In the genomic region with DNA sequence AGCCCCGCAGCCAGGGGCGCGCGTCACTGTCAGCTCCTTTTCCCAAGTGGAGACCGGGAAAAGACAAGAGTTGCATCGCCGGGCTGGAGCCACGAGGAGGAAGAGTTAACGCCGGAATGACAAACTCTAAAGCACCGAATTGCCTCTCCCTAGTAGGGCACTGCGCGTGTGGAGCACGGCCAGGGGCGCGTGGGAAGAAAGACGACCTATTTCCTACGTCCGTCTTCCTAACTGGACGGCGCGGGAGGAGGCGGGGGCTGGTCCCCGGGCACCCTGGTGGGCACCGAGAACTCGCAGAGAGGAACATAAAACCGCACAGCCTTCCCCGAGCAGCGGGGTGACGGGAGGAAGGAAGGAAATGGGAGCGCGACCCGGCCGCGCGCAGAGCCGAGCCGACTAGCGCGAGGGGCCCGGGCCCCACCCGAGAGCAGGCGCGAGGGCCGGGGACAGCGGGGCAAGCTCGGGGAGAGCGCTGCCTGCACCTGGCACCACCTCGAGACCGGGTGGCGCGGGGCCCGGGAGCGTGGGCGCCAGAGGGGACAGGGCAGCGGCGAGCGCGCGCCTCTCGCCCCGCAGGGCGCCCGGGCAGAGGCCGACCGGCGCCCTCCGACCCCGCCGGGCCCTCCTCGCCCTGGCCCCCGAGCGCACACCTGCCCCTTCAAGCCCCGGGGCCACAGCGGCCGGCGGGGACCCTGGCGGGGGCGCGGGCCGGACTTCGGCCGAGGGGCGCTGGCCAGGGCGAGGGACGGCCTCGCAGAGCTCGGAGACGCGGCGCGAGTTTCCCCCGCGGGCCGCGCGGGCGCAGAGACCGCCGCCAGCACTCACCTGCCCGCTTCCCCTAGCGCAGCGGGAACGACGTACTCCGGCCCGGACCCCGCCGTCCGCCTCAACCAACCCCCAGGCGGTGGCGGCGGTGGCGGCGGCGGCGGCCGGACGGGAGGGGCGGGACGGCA, we compare ENCODE assay signal across 8 cellular contexts. TPM values are rescaled to one million over a fixed set of nuclear protein-coding genes. Genes with fewer than 3 reads are reported as not detected.
A peak's percentile ranks its signal among the peaks of the same experiment; 100 is the strongest.
DNase-seq lines count a peak whose midpoint lies in the region; ATAC-seq and TF ChIP-seq lines count a peak whose summit lies in the region.

No MANE protein-coding gene starts in this region.

- in situ Hi-C loops in Panc1 (cut with HindIII; ENCODE audit: low pct_unique_long_range_greater_than_20kb, low sequenced_read_pairs) = no loop called here

- peaks cover 51% of the 10 kb centered on the region for H3K4me1 Mint-ChIP-seq in activated naive CD4-positive, alpha-beta T cell treated with anti-CD3 and anti-CD28 coated beads for 36 hours (ENCODE audit: low read depth)

- H3K9me3 ChIP-seq in Panc1 (ENCODE audit: control insufficient read depth, insufficient read depth, low read depth, low read length) = no peaks in the 10 kb centered on the region
- no peaks in the 10 kb centered on the region for H3K9me3 ChIP-seq in gastroesophageal sphincter
- H3K9me3 ChIP-seq in neuron (ENCODE audit: low read length) = no peaks in the 10 kb centered on the region
- no peaks in the 10 kb centered on the region for H3K9me3 ChIP-seq in thymus (ENCODE audit: control insufficient read depth)

- intact Hi-C loops in Panc1 (cut with micrococcal nuclease; ENCODE audit: unreplicated experiment) = no loop called here
- intact Hi-C loops in activated naive CD4-positive, alpha-beta T cell treated with anti-CD3 and anti-CD28 coated beads for 36 hours (cut with micrococcal nuclease) = loop anchor here (10.0 kb wide), 2 partner anchors 295 to 595 kb away; no protein-coding TSS in a partner anchor

- TF ChIP-seq POLR2A in GM18505 (IDR thresholded peaks at IDR 0.05; ENCODE audit: borderline replicate concordance, extremely low read depth, insufficient read depth, insufficient read length) (peak; percentile 34), gastroesophageal sphincter (IDR thresholded peaks at IDR 0.05) (peak; percentile 74 to 75)

- ATAC-seq in GM18505 (IDR thresholded peaks at IDR 0.05; ENCODE audit: unreplicated experiment) (peak; percentile 12), HG03066 (IDR thresholded peaks at IDR 0.05; ENCODE audit: low read depth, unreplicated experiment) (peak; percentile 3), Panc1 (peak; percentile 2; the same call in 1 of the 2 replicates), gastroesophageal sphincter (no peak)

- BruUV-seq in Panc1 (replicated peaks; lab: Mats Ljungman, UMichigan) = no TSS peak

- H3K27ac ChIP-seq in ACC112 (ENCODE audit: low read depth, low read length) = peak overlapping the region; percentile 54
- peak overlapping the region; percentile 46 for H3K27ac ChIP-seq in Panc1 (ENCODE audit: low read length)
- H3K27ac ChIP-seq in gastroesophageal sphincter = peak overlapping the region; percentile 71 to 98 (median 98)
- peak overlapping the region; percentile 87 for H3K27ac ChIP-seq in thymus (ENCODE audit: low read depth)

- H3K27ac Mint-ChIP-seq in activated naive CD4-positive, alpha-beta T cell treated with anti-CD3 and anti-CD28 coated beads for 36 hours = peak overlapping the region; percentile 57

- H3K27me3 ChIP-seq in ACC112 (ENCODE audit: insufficient read depth, low read length) (no peaks in the 10 kb centered on the region), Panc1 (ENCODE audit: control insufficient read depth, insufficient read depth, low read length) (no peaks in the 10 kb centered on the region), gastroesophageal sphincter (no peaks in the 10 kb centered on the region), neuron (ENCODE audit: insufficient read depth, low read length) (no peaks in the 10 kb centered on the region), thymus (ENCODE audit: control insufficient read depth, insufficient read depth) (no peaks in the 10 kb centered on the region)

- no peaks in the 10 kb centered on the region for H3K9me3 Mint-ChIP-seq in activated naive CD4-positive, alpha-beta T cell treated with anti-CD3 and anti-CD28 coated beads for 36 hours

- WGBS in gastroesophageal sphincter (ENCODE audit: low coverage in 1 of 2), 2 donors = 0% methylated on average over 7 of the region's 121 CpGs; no CpG with 5 or more reads in 1 of the 2 donors
- WGBS in thymus = under 1% methylated on average over 121 of the region's 121 CpGs

- peak overlapping the region; percentile 92 for H3K4me3 ChIP-seq in ACC112 (ENCODE audit: low read depth, low read length)
- peak overlapping the region; percentile 77 to 93 for H3K4me3 ChIP-seq in Panc1 (ENCODE audit: low read depth in 2 of 2, low read length in 2 of 2)
- H3K4me3 ChIP-seq in gastroesophageal sphincter = peak overlapping the region; percentile 54 to 88
- H3K4me3 ChIP-seq in neuron (ENCODE audit: low read length) = peak overlapping the region; percentile 76
- H3K4me3 ChIP-seq in thymus (ENCODE audit: low read length) = peak overlapping the region; percentile 68

- H2AFZ ChIP-seq in ACC112 (ENCODE audit: low read length, unreplicated experiment) (peak overlapping the region; percentile 71), neuron (ENCODE audit: low read depth, low read length) (no peak overlapping the region)

- TF ChIP-seq EP300 in gastroesophageal sphincter (IDR thresholded peaks at IDR 0.05) = no peak

- H3K36me3 Mint-ChIP-seq in activated naive CD4-positive, alpha-beta T cell treated with anti-CD3 and anti-CD28 coated beads for 36 hours (ENCODE audit: low read depth) = no peaks in the 10 kb centered on the region

- H3K79me2 ChIP-seq in ACC112 (ENCODE audit: control insufficient read depth, insufficient read depth, low read length, unreplicated experiment) = peaks cover 89% of the 10 kb centered on the region

- POLR2A ChIA-PET in Panc1 (lab: Charles Lee) = no interaction called here

- no peaks in the 10 kb centered on the region for H3K36me3 ChIP-seq in ACC112 (ENCODE audit: insufficient read depth, low read length)
- H3K36me3 ChIP-seq in Panc1 (ENCODE audit: control insufficient read depth, insufficient read depth, low read length) = peaks cover 5% of the 10 kb centered on the region; the same call in 1 of the 2 replicates
- no peaks in the 10 kb centered on the region for H3K36me3 ChIP-seq in gastroesophageal sphincter
- H3K36me3 ChIP-seq in neuron (ENCODE audit: insufficient read depth, low read length) = no peaks in the 10 kb centered on the region
- H3K36me3 ChIP-seq in thymus (ENCODE audit: control insufficient read depth, insufficient read depth) = no peaks in the 10 kb centered on the region

- H3K27me3 Mint-ChIP-seq in activated naive CD4-positive, alpha-beta T cell treated with anti-CD3 and anti-CD28 coated beads for 36 hours (ENCODE audit: low read depth) = no peaks in the 10 kb centered on the region

- no peak for TF ChIP-seq CTCF in Panc1 (IDR thresholded peaks at IDR 0.05)
- TF ChIP-seq CTCF in gastroesophageal sphincter (IDR thresholded peaks at IDR 0.05) = peak in 3 of 4 experiments; percentile 9 to 41 (median 25)

- no peak for DNase-seq in Panc1 (ENCODE audit: low read depth, low spot score)
- DNase-seq in activated naive CD4-positive, alpha-beta T cell treated with anti-CD3 and anti-CD28 coated beads for 36 hours = peak; percentile 33

- CTCF ChIA-PET in Panc1 (lab: Charles Lee) = interaction anchor here (0.7 kb wide), 1 partner anchor 139 kb away, joined by 3 read pairs; no protein-coding TSS in a partner anchor
- CTCF ChIA-PET in activated naive CD4-positive, alpha-beta T cell treated with anti-CD3 and anti-CD28 coated beads for 36 hours (lab: Charles Lee) = interaction anchor here (1.2 kb wide), 1 partner anchor 10 kb away, joined by 3 read pairs; no protein-coding TSS in a partner anchor

- H3K4me1 ChIP-seq in ACC112 (ENCODE audit: control insufficient read depth, insufficient read depth, low read length, unreplicated experiment) (peaks cover 31% of the 10 kb centered on the region), Panc1 (ENCODE audit: control insufficient read depth, insufficient read depth, low read length) (peaks cover 28% of the 10 kb centered on the region), gastroesophageal sphincter (peaks cover 0 to 64% (median 26%) of the 10 kb centered on the region in 3 donors), neuron (ENCODE audit: insufficient read depth, low read length) (peaks cover 44% of the 10 kb centered on the region), thymus (ENCODE audit: control insufficient read depth, insufficient read depth, low read length) (peaks cover 6% of the 10 kb centered on the region)

- H3K4me3 Mint-ChIP-seq in activated naive CD4-positive, alpha-beta T cell treated with anti-CD3 and anti-CD28 coated beads for 36 hours = peak overlapping the region; percentile 90

RNA-seq across cellular contexts. Expression of a gene that starts 0.5 kb away (rescaled TPM):
- total RNA-seq in Panc1 (2021; ENCODE audit: unreplicated experiment) = 51.1 TPM
- polyA plus RNA-seq in Panc1 (2012; ENCODE audit: insufficient read length) = 25.3 TPM
- 10 to 100 TPM; 43.3 to 48.1 TPM for total RNA-seq in activated naive CD4-positive, alpha-beta T cell treated with anti-CD3 and anti-CD28 coated beads for 36 hours
- total RNA-seq in gastroesophageal sphincter = 100 to 1,000 TPM; 127 to 184 (median 162) TPM
- polyA plus RNA-seq in thymus = 39.0 TPM

RNA-seq across cellular contexts. Expression of a gene that starts 1.0 kb away (rescaled TPM):
- total RNA-seq in Panc1 (2021; ENCODE audit: unreplicated experiment) = 47.8 TPM
- 23.5 TPM for polyA plus RNA-seq in Panc1 (2012; ENCODE audit: insufficient read length)
- total RNA-seq in activated naive CD4-positive, alpha-beta T cell treated with anti-CD3 and anti-CD28 coated beads for 36 hours = 10 to 100 TPM; 90.7 to 99.0 TPM
- 10 to 100 TPM; 17.1 to 26.8 (median 20.7) TPM for total RNA-seq in gastroesophageal sphincter
- 26.9 TPM for polyA plus RNA-seq in thymus

Comparison
In these comparisons a context has a peak if more than half of its experiments do, and no peak if none do; other contexts are left out.
1. H3K27ac ChIP-seq: peak in every context shown above with its lines; median percentile 98 in gastroesophageal sphincter; 87 in thymus; 54 in ACC112; 46 in Panc1.